7 cellular contexts compared by ENCODE assay signal in genomic region chr10:97737770-97738265, GRCh38. TPM values are rescaled to one million over a fixed set of nuclear protein-coding genes. Genes with fewer than 3 reads are reported as not detected.
DNase-seq lines count a peak whose midpoint lies in the region; ATAC-seq, FAIRE-seq and TF ChIP-seq lines count a peak whose summit lies in the region.

No MANE protein-coding gene starts in this region.

- H3K27me3 ChIP-seq in neural cell (ENCODE audit: insufficient read depth, low read depth, low read length) = no peaks in the 10 kb centered on the region

- peak overlapping the region; percentile 95 for H3K4me2 ChIP-seq in neural cell (ENCODE audit: low read length)

- no peaks in the 10 kb centered on the region for H3K9me3 ChIP-seq in neural cell (ENCODE audit: low read length)

- H3K4me3 ChIP-seq in choroid plexus epithelial cell (ENCODE audit: low read depth, low read length) (peak overlapping the region; percentile 99), neural cell (ENCODE audit: low read length) (peak overlapping the region; percentile 97)

- no peak for FAIRE-seq in RCC 7860 (lab: Jason Lieb, UNC)

- H4K20me1 ChIP-seq in neural cell (ENCODE audit: insufficient read depth) = no peaks in the 10 kb centered on the region

- TF ChIP-seq RAD21 in neural cell (conservative IDR thresholded peaks at IDR 0.05) = no peak

- peak overlapping the region; percentile 92 for H3K9ac ChIP-seq in neural cell (ENCODE audit: low read length)

- H3K36me3 ChIP-seq in neural cell (ENCODE audit: insufficient read depth, low read length) = no peaks in the 10 kb centered on the region

- TF ChIP-seq EP300 in neural cell (conservative IDR thresholded peaks at IDR 0.05; ENCODE audit: poor library complexity, severe bottlenecking) = no peak

- TF ChIP-seq CTCF in choroid plexus epithelial cell (conservative IDR thresholded peaks at IDR 0.05; ENCODE audit: low read depth, low read length) = no peak
- TF ChIP-seq CTCF in neural cell (IDR thresholded peaks at IDR 0.05; ENCODE audit: poor library complexity, severe bottlenecking) = no peak

- no peaks in the 10 kb centered on the region for H3K9me2 ChIP-seq in neural cell (ENCODE audit: insufficient read depth, low read length)

- ATAC-seq in GM19452 (IDR thresholded peaks at IDR 0.05; ENCODE audit: unreplicated experiment) (peak; percentile 3), HG03571 (IDR thresholded peaks at IDR 0.05; ENCODE audit: unreplicated experiment) (peak; percentile 16)

- peaks cover 29% of the 10 kb centered on the region for H3K79me2 ChIP-seq in neural cell (replicated peaks; ENCODE audit: insufficient read depth, low read length)

- peak overlapping the region; percentile 95 for H2AFZ ChIP-seq in neural cell (ENCODE audit: low read depth, low read length)

- DNase-seq in choroid plexus epithelial cell (ENCODE audit: low read depth) = no peak
- no peak for DNase-seq in COR-L47 (lab: John Stamatoyannopoulos, UW)
- no peak for DNase-seq in pons (ENCODE audit: low spot score)
- no peak for DNase-seq in RCC 7860 (ENCODE audit: low spot score)

- peak overlapping the region; percentile 75 for H3K27ac ChIP-seq in neural cell (ENCODE audit: low read length)

- no peaks in the 10 kb centered on the region for H3F3A ChIP-seq in neural cell (ENCODE audit: insufficient read depth, low read length, poor library complexity, severe bottlenecking)

TF ChIP-seq in neural cell, 6 proteins besides CTCF, POLR2A, EP300 and RAD21:
- TF ChIP-seq EZH2 (IDR thresholded peaks at IDR 0.05; ENCODE audit: borderline replicate concordance, insufficient read depth, low read length, poor library complexity, severe bottlenecking) (no peak), REST (IDR thresholded peaks at IDR 0.05; ENCODE audit: borderline replicate concordance) (no peak), TAF1 (IDR thresholded peaks at IDR 0.05; ENCODE audit: low read depth) (no peak), SMC3 (conservative IDR thresholded peaks at IDR 0.05; ENCODE audit: poor library complexity) (no peak), MXI1 (conservative IDR thresholded peaks at IDR 0.05; ENCODE audit: poor library complexity, severe bottlenecking) (no peak), POLR2AphosphoS5 (IDR thresholded peaks at IDR 0.05) (no peak)

RNA-seq across cellular contexts. Expression of gene ZFYVE27, which starts 0.9 kb away (rescaled TPM):
- 135 and 151 TPM in 2 replicates for polyA plus RNA-seq in neural cell
- polyA minus RNA-seq in neural cell = 69.5 and 89.4 TPM in 2 replicates

RNA-seq across cellular contexts. Expression of gene MARVELD1, which starts 24.3 kb away (rescaled TPM):
- polyA plus RNA-seq in neural cell = 2.3 and 2.4 TPM in 2 replicates
- polyA minus RNA-seq in neural cell = 1.7 TPM in 2 replicates

RNA-seq across cellular contexts. Expression of gene SFRP5, which starts 34.0 kb away (rescaled TPM):
- polyA plus RNA-seq in neural cell = 0.92 and 1.2 TPM in 2 replicates
- 1.9 and 2.4 TPM in 2 replicates for polyA minus RNA-seq in neural cell

RNA-seq across cellular contexts. Expression of gene AVPI1, which starts 50.8 kb away (rescaled TPM):
- 0.94 and 1.3 TPM in 2 replicates for polyA plus RNA-seq in neural cell
- 1.5 and 2.5 TPM in 2 replicates for polyA minus RNA-seq in neural cell
